ENCODE assay signal across 11 cellular contexts in the genomic region with DNA sequence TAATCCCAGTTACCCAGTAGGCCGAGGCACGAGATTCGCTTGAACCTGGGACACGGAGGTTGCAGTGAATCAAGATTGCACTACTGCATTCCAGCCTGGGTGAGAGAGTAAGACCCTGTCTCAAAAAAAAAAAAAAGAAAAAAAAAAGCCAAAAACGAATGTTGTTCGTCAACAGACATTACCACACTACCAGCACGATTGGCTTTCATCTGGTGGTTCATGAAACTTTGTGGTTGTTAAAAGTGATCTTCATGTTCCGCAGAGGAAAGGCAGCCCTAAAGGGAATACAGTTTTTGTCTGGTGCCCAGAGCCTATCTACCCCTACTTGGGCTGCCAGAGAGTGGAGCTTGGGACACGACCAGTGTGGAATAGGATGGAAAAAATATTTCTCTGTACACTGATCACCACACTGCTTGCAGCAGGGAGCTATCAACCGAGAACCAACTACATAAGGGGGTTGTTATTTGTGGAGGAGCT. TPM values are rescaled to one million over a fixed set of nuclear protein-coding genes. Genes with fewer than 3 reads are reported as not detected.
DNase-seq lines count a peak whose midpoint lies in the region; ATAC-seq and TF ChIP-seq lines count a peak whose summit lies in the region.
"Had no signal": no experiment of that assay in that cellular context is flagged by ENCODE, and none has a peak within 500 bp of the region (broad histone marks: within the 10 kb centered on the region; RNA-seq: fewer than 3 reads in every experiment).

No MANE protein-coding gene starts in this region.

- H3K36me3 ChIP-seq in naive thymus-derived CD4-positive, alpha-beta T cell (ENCODE audit: control insufficient read depth in 2 of 3, insufficient read depth in 3 of 3, low read length in 3 of 3) = no peaks in the 10 kb centered on the region
- H3K36me3 ChIP-seq: heart right ventricle, prostate gland had no signal

- H3K9me3 Mint-ChIP-seq in naive thymus-derived CD4-positive, alpha-beta T cell = peaks cover 0 to 2% (median 0%) of the 10 kb centered on the region in 11 donors

- peaks cover 88 to 89% of the 10 kb centered on the region in 2 donors for H3K4me1 ChIP-seq in naive thymus-derived CD4-positive, alpha-beta T cell (ENCODE audit: control insufficient read depth in 2 of 2, insufficient read depth in 2 of 2, low read length in 2 of 2)
- H3K4me1 ChIP-seq: prostate gland had no signal

- TF ChIP-seq POLR2A in erythroblast (IDR thresholded peaks at IDR 0.05; ENCODE audit: low read length) = no peak

- POLR2A ChIA-PET in naive thymus-derived CD4-positive, alpha-beta T cell (lab: Charles Lee) = interaction anchor here (0.6 to 13.4 kb wide), 24 partner anchors 8 to 249 kb away, joined by 3 to 331 read pairs (median 4); partner anchors contain the start of genes CXCR4 and DARS1

- ATAC-seq in GM19324 (IDR thresholded peaks at IDR 0.05; ENCODE audit: low FRiP score, unreplicated experiment) (peak; percentile 3), HG02970 (IDR thresholded peaks at IDR 0.05; ENCODE audit: low FRiP score, unreplicated experiment) (peak; percentile 16)
- ATAC-seq in naive thymus-derived CD4-positive, alpha-beta T cell = peak; percentile 49
- ATAC-seq: Panc1 had no signal

- H3K36me3 Mint-ChIP-seq in naive thymus-derived CD4-positive, alpha-beta T cell = peaks cover 0 to 12% (median 0%) of the 10 kb centered on the region in 5 donors

- peak overlapping the region; percentile 94 to 100 (median 99) for H3K27ac Mint-ChIP-seq in naive thymus-derived CD4-positive, alpha-beta T cell

- CTCF ChIA-PET in naive thymus-derived CD4-positive, alpha-beta T cell (lab: Charles Lee) = interaction anchor here (0.6 to 3.4 kb wide), 6 partner anchors 12 to 1078 kb away, joined by 3 to 14 read pairs (median 3); no protein-coding TSS in a partner anchor

- peaks cover 69 to 100% (median 95%) of the 10 kb centered on the region in 7 donors for H3K4me1 Mint-ChIP-seq in naive thymus-derived CD4-positive, alpha-beta T cell

- H3K27ac ChIP-seq in naive thymus-derived CD4-positive, alpha-beta T cell (ENCODE audit: low read depth, low read length) = peak overlapping the region; percentile 99
- H3K27ac ChIP-seq: prostate gland had no signal

- H3K4me3 ChIP-seq in naive thymus-derived CD4-positive, alpha-beta T cell (ENCODE audit: low read length) = peak overlapping the region; percentile 34
- H3K4me3 ChIP-seq: prostate gland had no signal

- H3K9me3 ChIP-seq in naive thymus-derived CD4-positive, alpha-beta T cell (ENCODE audit: control insufficient read depth in 2 of 3, low read length in 3 of 3) = no peaks in the 10 kb centered on the region
- H3K9me3 ChIP-seq: heart right ventricle, prostate gland had no signal

- DNase-seq in T-helper 22 cell (ENCODE audit: low read depth) = peak; percentile 40
- DNase-seq in naive thymus-derived CD4-positive, alpha-beta T cell = peak; percentile 30 to 92 (median 87)
- no peak for DNase-seq in posterior cingulate gyrus
- no peak for DNase-seq in cerebellar nuclear complex (lab: John Stamatoyannopoulos, UW)
- no peak for DNase-seq in ecto neural progenitor cell (ENCODE audit: low spot score)
- DNase-seq in erythroblast (lab: John Stamatoyannopoulos, UW) = no peak
- DNase-seq: heart right ventricle had no signal

- H3K27me3 ChIP-seq in naive thymus-derived CD4-positive, alpha-beta T cell (ENCODE audit: control insufficient read depth in 2 of 2, insufficient read depth in 2 of 2, low read length in 2 of 2) = no peaks in the 10 kb centered on the region

- H3K27me3 Mint-ChIP-seq in naive thymus-derived CD4-positive, alpha-beta T cell = peaks cover 0 to 43% (median 0%) of the 10 kb centered on the region in 5 donors

- peak overlapping the region; percentile 79 to 92 (median 86) for H3K4me3 Mint-ChIP-seq in naive thymus-derived CD4-positive, alpha-beta T cell

- intact Hi-C loops in naive thymus-derived CD4-positive, alpha-beta T cell (cut with micrococcal nuclease) = loop anchor here (1.0 to 5.0 kb wide), 6 partner anchors 146 to 601 kb away; partner anchors contain the start of genes R3HDM1 (in 2 of the 2), UBXN4 (in 2 of the 2), ZRANB3 (in 2 of the 2) and DARS1 (in 1 of the 2)
- intact Hi-C loops in posterior cingulate gyrus (cut with DNase I) = no loop called here

RNA-seq across cellular contexts. Expression of gene CXCR4, which starts 13.6 kb away (rescaled TPM):
- 1,000 to 10,000 TPM in 1 of 5 experiments, 100 to 1,000 TPM in 4; 239 to 1,323 (median 255) TPM for total RNA-seq in naive thymus-derived CD4-positive, alpha-beta T cell
- polyA plus RNA-seq in naive thymus-derived CD4-positive, alpha-beta T cell = 100 to 1,000 TPM; 368 to 502 TPM

Comparison
In these comparisons a context has a peak if more than half of its experiments do, and no peak if none do; other contexts are left out.
1. DNase-seq: peak in T-helper 22 cell (single experiment) and naive thymus-derived CD4-positive, alpha-beta T cell (9 of 9); none in posterior cingulate gyrus (0 of 10), cerebellar nuclear complex (0 of 2), ecto neural progenitor cell (single experiment) and erythroblast (0 of 2).
2. Peak in every context shown above with its lines, with median percentiles within 50 percentile points of each other: ATAC-seq.